In genomic region chr17:51948128-51948527, GRCh38 we compare ENCODE assay signal across 20 cellular contexts.
DNase-seq lines count a peak whose midpoint lies in the region; ATAC-seq, FAIRE-seq and TF ChIP-seq lines count a peak whose summit lies in the region.
"Had no signal": no experiment of that assay in that cellular context is flagged by ENCODE, and none has a peak within 500 bp of the region (broad histone marks: within the 10 kb centered on the region; RNA-seq: fewer than 3 reads in every experiment).

No MANE protein-coding gene starts in this region.

- 6% methylated on average over 4 of the region's 4 CpGs for WGBS in HepG2 (ENCODE audit: low lambda C conversion rate)
- WGBS in right lobe of liver (ENCODE audit: insufficient coverage, low coverage, low lambda C conversion rate, missing lambda C conversion rate): 72% methylated on average over 4 of the region's 4 CpGs

- no peaks in the 10 kb centered on the region for H3K9me3 Mint-ChIP-seq in activated CD8-positive, alpha-beta T cell treated with anti-CD3 and anti-CD28 coated beads for 36 hours
- H3K9me3 Mint-ChIP-seq: stimulated activated naive CD8-positive, alpha-beta T cell treated with anti-CD3 and anti-CD28 coated beads, Interleukin-15, Interleukin-2, amounts not matched to agents 100 ng/mL and 50 ng/mL, for 24 hours had no signal

- no peaks in the 10 kb centered on the region for H3K36me3 ChIP-seq in HepG2 (replicated peaks in 1 of 2; ENCODE audit: control insufficient read depth in 1 of 2, insufficient read depth in 2 of 2, low read length in 2 of 2)
- no peaks in the 10 kb centered on the region for H3K36me3 ChIP-seq in right lobe of liver
- H3K36me3 ChIP-seq in colonic mucosa: no peaks in the 10 kb centered on the region
- H3K36me3 ChIP-seq: esophagus squamous epithelium, sigmoid colon, upper lobe of left lung had no signal

- H3K27me3 ChIP-seq in HepG2 (ENCODE audit: control insufficient read depth in 1 of 2, insufficient read depth in 2 of 2, low read length in 2 of 2) (no peaks in the 10 kb centered on the region), right lobe of liver (no peaks in the 10 kb centered on the region), colonic mucosa (no peaks in the 10 kb centered on the region)
- H3K27me3 ChIP-seq: esophagus squamous epithelium, sigmoid colon, upper lobe of left lung had no signal

- H2AFZ ChIP-seq in HepG2 (ENCODE audit: low read length): no peak overlapping the region

- H3K79me2 ChIP-seq in HepG2 (ENCODE audit: insufficient read depth, low read length): no peaks in the 10 kb centered on the region

- TF ChIP-seq RAD21 in HepG2 (CRISPR knock-in tag; IDR thresholded peaks at IDR 0.05): no peak

- H3K4me3 ChIP-seq in HepG2 (replicated peaks in 1 of 3; ENCODE audit: insufficient read depth in 1 of 3, low read depth in 2 of 3, low read length in 3 of 3) (no peak overlapping the region), right lobe of liver (no peak overlapping the region), colonic mucosa (no peak overlapping the region)
- H3K4me3 ChIP-seq: esophagus squamous epithelium, sigmoid colon, upper lobe of left lung had no signal

- intact Hi-C loops in HepG2 (cut with micrococcal nuclease; ENCODE audit: unreplicated experiment) (no loop called here), right lobe of liver (cut with DNase I) (no loop called here), colonic mucosa (cut with DNase I) (no loop called here)
- intact Hi-C loops in activated CD8-positive, alpha-beta T cell treated with anti-CD3 and anti-CD28 coated beads for 36 hours (cut with micrococcal nuclease): no loop called here

- H3K9me3 ChIP-seq in HepG2 (ENCODE audit: low read length): no peaks in the 10 kb centered on the region; the same call in 1 of the 2 replicates
- no peaks in the 10 kb centered on the region for H3K9me3 ChIP-seq in right lobe of liver
- H3K9me3 ChIP-seq in colonic mucosa: no peaks in the 10 kb centered on the region
- H3K9me3 ChIP-seq: esophagus squamous epithelium, sigmoid colon, upper lobe of left lung had no signal

- no peaks in the 10 kb centered on the region for H3K36me3 Mint-ChIP-seq in activated CD8-positive, alpha-beta T cell treated with anti-CD3 and anti-CD28 coated beads for 36 hours (ENCODE audit: low read depth)
- H3K36me3 Mint-ChIP-seq: CD4-positive, CD25-positive, alpha-beta regulatory T cell had no signal

- H3K27me3 Mint-ChIP-seq in activated CD8-positive, alpha-beta T cell treated with anti-CD3 and anti-CD28 coated beads for 36 hours: peaks cover 2% of the 10 kb centered on the region
- H3K27me3 Mint-ChIP-seq: stimulated activated naive CD8-positive, alpha-beta T cell treated with anti-CD3 and anti-CD28 coated beads, Interleukin-15, Interleukin-2, amounts not matched to agents 100 ng/mL and 50 ng/mL, for 24 hours had no signal

- no peak for TF ChIP-seq POLR2A in HepG2 (IDR thresholded peaks at IDR 0.05; ENCODE audit: insufficient read depth in 1 of 2, low read depth in 2 of 2, low read length in 2 of 2)
- no peak for TF ChIP-seq POLR2A in right lobe of liver (IDR thresholded peaks at IDR 0.05)

- DNase-seq in HepG2 (ENCODE audit: low spot score): no peak
- DNase-seq in right lobe of liver: no peak
- DNase-seq in NCI-H446 treated with DMSO at 0.1 percent for 48 hours (lab: John Stamatoyannopoulos, UW): peak; percentile 31
- peak; percentile 22 for DNase-seq in colonic mucosa
- no peak for DNase-seq in UCSD-AML1 (lab: John Stamatoyannopoulos, UW; ENCODE audit: unreplicated experiment)
- no peak for DNase-seq in activated CD8-positive, alpha-beta T cell treated with anti-CD3 and anti-CD28 coated beads for 36 hours
- no peak for DNase-seq in NK-92 treated with Interleukin-12 subunit alpha and Interleukin-12 subunit beta, amount 100 ng/mL, for 24 hours (lab: John Stamatoyannopoulos, UW)
- DNase-seq: activated CD4-positive, alpha-beta T cell treated with anti-CD3 and anti-CD28 coated beads for 1 hour; activated effector memory CD4-positive, alpha-beta T cell treated with Interleukin-2 at 50 U/mL for 16 hours; CD4-positive, CD25-positive, alpha-beta regulatory T cell; effector CD4-positive, alpha-beta T cell; esophagus squamous epithelium; NCI-H1694; NCI-H524 treated with DMSO at 0.1 percent for 48 hours; sigmoid colon; stimulated activated CD4-positive, alpha-beta T cell treated with anti-CD3 and anti-CD28 coated beads, Interleukin-1b, Interleukin-23, amount 100 ng/mL, for 48 hours; T1000; upper lobe of left lung had no signal

- in situ Hi-C loops in HepG2 (cut with HindIII; ENCODE audit: extremely low pct_ligation_motif_present, low pct_unique_long_range_greater_than_20kb): no loop called here

- no peak overlapping the region for H3K27ac Mint-ChIP-seq in activated CD8-positive, alpha-beta T cell treated with anti-CD3 and anti-CD28 coated beads for 36 hours
- H3K27ac Mint-ChIP-seq: CD4-positive, CD25-positive, alpha-beta regulatory T cell; stimulated activated naive CD8-positive, alpha-beta T cell treated with anti-CD3 and anti-CD28 coated beads, Interleukin-15, Interleukin-2, amounts not matched to agents 100 ng/mL and 50 ng/mL, for 24 hours had no signal

- TF ChIP-seq EP300 in HepG2 (IDR thresholded peaks at IDR 0.05; ENCODE audit: low read depth in 2 of 2, low read length in 2 of 2): no peak
- no peak for TF ChIP-seq EP300 in HepG2 (CRISPR knock-in tag; IDR thresholded peaks at IDR 0.05; ENCODE audit: borderline replicate concordance)

- no peaks in the 10 kb centered on the region for H4K20me1 ChIP-seq in HepG2 (ENCODE audit: insufficient read depth, low read length)

- no peak for FAIRE-seq in HepG2 (lab: Jason Lieb, UNC)

- ATAC-seq in HepG2: no peak
- ATAC-seq in right lobe of liver: no peak
- ATAC-seq in activated CD8-positive, alpha-beta T cell treated with anti-CD3 and anti-CD28 coated beads for 36 hours: no peak
- no peak for ATAC-seq in HG02884 (IDR thresholded peaks at IDR 0.05; ENCODE audit: unreplicated experiment)

- TF ChIP-seq CTCF in HepG2 (CRISPR knock-in tag; IDR thresholded peaks at IDR 0.05): no peak
- TF ChIP-seq CTCF in right lobe of liver (IDR thresholded peaks at IDR 0.05): no peak
- no peak for TF ChIP-seq CTCF in colonic mucosa (IDR thresholded peaks at IDR 0.05)
- no peak for TF ChIP-seq CTCF in activated CD8-positive, alpha-beta T cell treated with anti-CD3 and anti-CD28 coated beads for 36 hours (IDR thresholded peaks at IDR 0.05)

- H3K4me1 ChIP-seq in HepG2 (ENCODE audit: insufficient read depth, low read length) (no peaks in the 10 kb centered on the region), right lobe of liver (no peaks in the 10 kb centered on the region), colonic mucosa (no peaks in the 10 kb centered on the region)
- H3K4me1 ChIP-seq: esophagus squamous epithelium, sigmoid colon, upper lobe of left lung had no signal

- no peak overlapping the region for H3K4me3 Mint-ChIP-seq in activated CD8-positive, alpha-beta T cell treated with anti-CD3 and anti-CD28 coated beads for 36 hours
- H3K4me3 Mint-ChIP-seq: CD4-positive, CD25-positive, alpha-beta regulatory T cell; stimulated activated naive CD8-positive, alpha-beta T cell treated with anti-CD3 and anti-CD28 coated beads, Interleukin-15, Interleukin-2, amounts not matched to agents 100 ng/mL and 50 ng/mL, for 24 hours had no signal

- H3K4me1 Mint-ChIP-seq in activated CD8-positive, alpha-beta T cell treated with anti-CD3 and anti-CD28 coated beads for 36 hours (ENCODE audit: low read depth): no peaks in the 10 kb centered on the region
- H3K4me1 Mint-ChIP-seq: CD4-positive, CD25-positive, alpha-beta regulatory T cell had no signal

- no peak overlapping the region for H3K4me2 ChIP-seq in HepG2 (ENCODE audit: low read depth, low read length)

- CTCF ChIA-PET in HepG2 (lab: Yijun Ruan, JAX; ENCODE audit: low intra/inter-chr PET ratio, low total read pairs): no interaction called here
- CTCF ChIA-PET in activated CD8-positive, alpha-beta T cell treated with anti-CD3 and anti-CD28 coated beads for 36 hours (lab: Charles Lee): no interaction called here

- BruUV-seq in HepG2 (replicated peaks; lab: Mats Ljungman, UMichigan): no TSS peak

- H3K27ac ChIP-seq in HepG2 (ENCODE audit: extremely low read length, insufficient read depth, low read length) (no peak overlapping the region), right lobe of liver (no peak overlapping the region), colonic mucosa (no peak overlapping the region)
- H3K27ac ChIP-seq: esophagus squamous epithelium, sigmoid colon, upper lobe of left lung had no signal

- POLR2A ChIA-PET in HepG2 (lab: Yijun Ruan, JAX): no interaction called here
- POLR2A ChIA-PET in activated CD8-positive, alpha-beta T cell treated with anti-CD3 and anti-CD28 coated beads for 36 hours (lab: Charles Lee): no interaction called here

- H3K9ac ChIP-seq in HepG2 (ENCODE audit: insufficient read depth, low read depth, low read length) (no peak overlapping the region), colonic mucosa (ENCODE audit: low read depth in 2 of 2, low read length in 2 of 2) (no peak overlapping the region)

TF ChIP-seq in HepG2, 621 proteins besides CTCF, POLR2A, EP300 and RAD21 (continues in another document):
- TF ChIP-seq ZNF580 (CRISPR knock-in tag; IDR thresholded peaks at IDR 0.05; ENCODE audit: borderline replicate concordance, low read depth): no peak
- TF ChIP-seq SRSF9 (IDR thresholded peaks at IDR 0.05; ENCODE audit: borderline replicate concordance, insufficient read depth, low read depth, low read length, poor library complexity, severe bottlenecking): no peak
- no peak for TF ChIP-seq MTA1 (CRISPR knock-in tag; IDR thresholded peaks at IDR 0.05; ENCODE audit: borderline replicate concordance)
- no peak for TF ChIP-seq ZNF597 (CRISPR knock-in tag; IDR thresholded peaks at IDR 0.05)

Comparison
In these comparisons a context has a peak if more than half of its experiments do, and no peak if none do; other contexts are left out.
1. DNase-seq: peak in NCI-H446 treated with DMSO at 0.1 percent for 48 hours (single experiment) and colonic mucosa (single experiment); none in HepG2 (single experiment), right lobe of liver (0 of 3), UCSD-AML1 (single experiment), activated CD8-positive, alpha-beta T cell treated with anti-CD3 and anti-CD28 coated beads for 36 hours (single experiment) and NK-92 treated with Interleukin-12 subunit alpha and Interleukin-12 subunit beta, amount 100 ng/mL, for 24 hours (single experiment).